In the genomic region with DNA sequence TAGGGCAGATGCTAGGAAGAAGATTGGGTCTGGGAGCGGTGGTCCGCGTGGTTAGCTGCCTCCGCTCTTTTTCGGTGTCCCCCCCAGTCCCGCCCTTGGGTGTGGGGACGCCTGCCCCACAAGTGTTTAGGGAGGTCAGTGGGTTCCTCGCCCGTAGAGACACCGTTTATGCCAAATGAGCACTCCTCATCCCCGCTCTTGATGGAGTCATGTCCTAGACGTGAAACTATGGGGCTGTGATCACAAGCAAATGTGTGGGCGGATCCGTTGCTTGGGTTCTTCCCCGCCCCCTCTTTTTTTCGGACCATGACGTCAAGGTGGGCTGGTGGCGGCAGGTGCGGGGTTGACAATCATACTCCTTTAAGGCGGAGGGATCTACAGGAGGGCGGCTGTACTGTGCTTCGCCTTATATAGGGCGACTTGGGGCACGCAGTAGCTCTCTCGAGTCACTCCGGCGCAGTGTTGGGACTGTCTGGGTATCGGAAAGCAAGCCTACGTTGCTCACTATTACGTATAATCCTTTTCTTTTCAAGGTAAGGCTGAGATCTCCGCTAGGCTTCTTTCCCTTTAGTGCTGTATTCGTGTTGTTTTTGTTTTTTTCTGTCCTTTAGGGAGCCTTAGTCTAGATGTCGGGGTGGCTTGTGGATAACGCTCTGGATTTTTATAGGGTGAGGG, we compare ENCODE assay signal across 1 cellular context.
TF ChIP-seq lines count a peak whose summit lies in the region.

Gene HSP90AB1 (plus strand): TSS at position 439 of the 675 bp plus-strand sequence. CDS start 1,529 bp downstream, outside the sequence.

TF ChIP-seq in HEK293, 187 proteins besides CTCF, POLR2A, EP300 and RAD21 (continued from another document and continues in another):
- TF ChIP-seq ZNF776 (tag by site-specific recombination; IDR thresholded peaks at IDR 0.05; ENCODE audit: borderline replicate concordance), result no peak
- TF ChIP-seq ZNF423 (tag by site-specific recombination; IDR thresholded peaks at IDR 0.05), result no peak
- TF ChIP-seq KLF1 (tag by site-specific recombination; IDR thresholded peaks at IDR 0.05), result peak; percentile 52
- peak; percentile 48; the same call in 1 of the 2 replicates for TF ChIP-seq ZSCAN4 (tag by site-specific recombination; IDR thresholded peaks at IDR 0.05)
- peak; percentile 94 for TF ChIP-seq ZBTB21 (tag by site-specific recombination; IDR thresholded peaks at IDR 0.05)
- TF ChIP-seq ZNF433 (tag by site-specific recombination; IDR thresholded peaks at IDR 0.05; ENCODE audit: low read depth), result no peak
- peak; percentile 96 for TF ChIP-seq ATF2 (tag by site-specific recombination; IDR thresholded peaks at IDR 0.05; ENCODE audit: low read depth)
- no peak for TF ChIP-seq ZNF580 (tag by site-specific recombination; IDR thresholded peaks at IDR 0.05)
- TF ChIP-seq ZNF138 (tag by site-specific recombination; IDR thresholded peaks at IDR 0.05; ENCODE audit: borderline replicate concordance), result no peak
- TF ChIP-seq KLF7 (tag by site-specific recombination; IDR thresholded peaks at IDR 0.05; ENCODE audit: borderline replicate concordance), result peak; percentile 78; the same call in 1 of the 2 replicates
- peak; percentile 64; the same call in 1 of the 2 replicates for TF ChIP-seq ZNF24 (tag by site-specific recombination; IDR thresholded peaks at IDR 0.05)
- TF ChIP-seq, protein P1, sequence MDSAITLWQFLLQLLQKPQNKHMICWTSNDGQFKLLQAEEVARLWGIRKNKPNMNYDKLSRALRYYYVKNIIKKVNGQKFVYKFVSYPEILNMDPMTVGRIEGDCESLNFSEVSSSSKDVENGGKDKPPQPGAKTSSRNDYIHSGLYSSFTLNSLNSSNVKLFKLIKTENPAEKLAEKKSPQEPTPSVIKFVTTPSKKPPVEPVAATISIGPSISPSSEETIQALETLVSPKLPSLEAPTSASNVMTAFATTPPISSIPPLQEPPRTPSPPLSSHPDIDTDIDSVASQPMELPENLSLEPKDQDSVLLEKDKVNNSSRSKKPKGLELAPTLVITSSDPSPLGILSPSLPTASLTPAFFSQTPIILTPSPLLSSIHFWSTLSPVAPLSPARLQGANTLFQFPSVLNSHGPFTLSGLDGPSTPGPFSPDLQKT (IDR thresholded peaks at IDR 0.05; ENCODE audit: borderline replicate concordance, low read depth, low read length), result no peak
- peak; percentile 60; the same call in 1 of the 2 replicates for TF ChIP-seq ZNF610 (tag by site-specific recombination; IDR thresholded peaks at IDR 0.05; ENCODE audit: borderline replicate concordance)
- TF ChIP-seq ZNF266 (tag by site-specific recombination; IDR thresholded peaks at IDR 0.05; ENCODE audit: low read depth), result no peak
- peak; percentile 84 for TF ChIP-seq ZFP37 (tag by site-specific recombination; IDR thresholded peaks at IDR 0.05)
- peak; percentile 49; the same call in 1 of the 2 replicates for TF ChIP-seq ZIC2 (tag by site-specific recombination; IDR thresholded peaks at IDR 0.05)
- TF ChIP-seq SP2 (tag by site-specific recombination; IDR thresholded peaks at IDR 0.05), result peak; percentile 70
- TF ChIP-seq ZNF174 (tag by site-specific recombination; IDR thresholded peaks at IDR 0.05), result no peak
- no peak; the same call in 1 of the 2 replicates for TF ChIP-seq ZNF792 (tag by site-specific recombination; IDR thresholded peaks at IDR 0.05)
- TF ChIP-seq ZNF510 (tag by site-specific recombination; IDR thresholded peaks at IDR 0.05; ENCODE audit: insufficient replicate concordance), result no peak
- no peak for TF ChIP-seq ZNF214 (tag by site-specific recombination; IDR thresholded peaks at IDR 0.05; ENCODE audit: borderline replicate concordance)
- TF ChIP-seq ZNF335 (tag by site-specific recombination; conservative IDR thresholded peaks at IDR 0.05), result peak; percentile 72; the same call in 1 of the 2 replicates
- no peak for TF ChIP-seq HIC1 (tag by site-specific recombination; IDR thresholded peaks at IDR 0.05)
- TF ChIP-seq MZF1 (tag by site-specific recombination; IDR thresholded peaks at IDR 0.05; ENCODE audit: borderline replicate concordance), result no peak
- no peak for TF ChIP-seq ZNF521 (tag by site-specific recombination; IDR thresholded peaks at IDR 0.05)
- no peak for TF ChIP-seq ZNF426 (tag by site-specific recombination; IDR thresholded peaks at IDR 0.05)
- no peak for TF ChIP-seq ZNF140 (tag by site-specific recombination; IDR thresholded peaks at IDR 0.05)
- TF ChIP-seq ZNF37A (tag by site-specific recombination; IDR thresholded peaks at IDR 0.05), result no peak
- TF ChIP-seq ZNF701 (tag by site-specific recombination; IDR thresholded peaks at IDR 0.05), result no peak
- no peak; the same call in 1 of the 2 replicates for TF ChIP-seq ZXDB (tag by site-specific recombination; IDR thresholded peaks at IDR 0.05)
- TF ChIP-seq, protein P2, sequence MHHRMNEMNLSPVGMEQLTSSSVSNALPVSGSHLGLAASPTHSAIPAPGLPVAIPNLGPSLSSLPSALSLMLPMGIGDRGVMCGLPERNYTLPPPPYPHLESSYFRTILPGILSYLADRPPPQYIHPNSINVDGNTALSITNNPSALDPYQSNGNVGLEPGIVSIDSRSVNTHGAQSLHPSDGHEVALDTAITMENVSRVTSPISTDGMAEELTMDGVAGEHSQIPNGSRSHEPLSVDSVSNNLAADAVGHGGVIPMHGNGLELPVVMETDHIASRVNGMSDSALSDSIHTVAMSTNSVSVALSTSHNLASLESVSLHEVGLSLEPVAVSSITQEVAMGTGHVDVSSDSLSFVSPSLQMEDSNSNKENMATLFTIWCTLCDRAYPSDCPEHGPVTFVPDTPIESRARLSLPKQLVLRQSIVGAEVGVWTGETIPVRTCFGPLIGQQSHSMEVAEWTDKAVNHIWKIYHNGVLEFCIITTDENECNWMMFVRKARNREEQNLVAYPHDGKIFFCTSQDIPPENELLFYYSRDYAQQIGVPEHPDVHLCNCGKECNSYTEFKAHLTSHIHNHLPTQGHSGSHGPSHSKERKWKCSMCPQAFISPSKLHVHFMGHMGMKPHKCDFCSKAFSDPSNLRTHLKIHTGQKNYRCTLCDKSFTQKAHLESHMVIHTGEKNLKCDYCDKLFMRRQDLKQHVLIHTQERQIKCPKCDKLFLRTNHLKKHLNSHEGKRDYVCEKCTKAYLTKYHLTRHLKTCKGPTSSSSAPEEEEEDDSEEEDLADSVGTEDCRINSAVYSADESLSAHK (tag by site-specific recombination; IDR thresholded peaks at IDR 0.05), result peak; percentile 89
- no peak for TF ChIP-seq ZNF561 (tag by site-specific recombination; IDR thresholded peaks at IDR 0.05; ENCODE audit: borderline replicate concordance)
- TF ChIP-seq ZNF350 (tag by site-specific recombination; IDR thresholded peaks at IDR 0.05), result no peak
- TF ChIP-seq ZSCAN5A (tag by site-specific recombination; IDR thresholded peaks at IDR 0.05), result no peak
- TF ChIP-seq ZNF473 (tag by site-specific recombination; IDR thresholded peaks at IDR 0.05), result no peak
- TF ChIP-seq ZNF664 (tag by site-specific recombination; IDR thresholded peaks at IDR 0.05), result peak; percentile 24; the same call in 1 of the 2 replicates
- TF ChIP-seq ZNF76 (tag by site-specific recombination; IDR thresholded peaks at IDR 0.05; ENCODE audit: borderline replicate concordance, low read depth), result no peak; the same call in none of the 2 replicates
- TF ChIP-seq, protein P3, sequence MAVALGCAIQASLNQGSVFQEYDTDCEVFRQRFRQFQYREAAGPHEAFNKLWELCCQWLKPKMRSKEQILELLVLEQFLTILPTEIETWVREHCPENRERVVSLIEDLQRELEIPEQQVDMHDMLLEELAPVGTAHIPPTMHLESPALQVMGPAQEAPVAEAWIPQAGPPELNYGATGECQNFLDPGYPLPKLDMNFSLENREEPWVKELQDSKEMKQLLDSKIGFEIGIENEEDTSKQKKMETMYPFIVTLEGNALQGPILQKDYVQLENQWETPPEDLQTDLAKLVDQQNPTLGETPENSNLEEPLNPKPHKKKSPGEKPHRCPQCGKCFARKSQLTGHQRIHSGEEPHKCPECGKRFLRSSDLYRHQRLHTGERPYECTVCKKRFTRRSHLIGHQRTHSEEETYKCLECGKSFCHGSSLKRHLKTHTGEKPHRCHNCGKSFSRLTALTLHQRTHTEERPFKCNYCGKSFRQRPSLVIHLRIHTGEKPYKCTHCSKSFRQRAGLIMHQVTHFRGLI (tag by site-specific recombination; IDR thresholded peaks at IDR 0.05), result no peak
- no peak for TF ChIP-seq ZNF658 (tag by site-specific recombination; IDR thresholded peaks at IDR 0.05)
- TF ChIP-seq, protein P4, sequence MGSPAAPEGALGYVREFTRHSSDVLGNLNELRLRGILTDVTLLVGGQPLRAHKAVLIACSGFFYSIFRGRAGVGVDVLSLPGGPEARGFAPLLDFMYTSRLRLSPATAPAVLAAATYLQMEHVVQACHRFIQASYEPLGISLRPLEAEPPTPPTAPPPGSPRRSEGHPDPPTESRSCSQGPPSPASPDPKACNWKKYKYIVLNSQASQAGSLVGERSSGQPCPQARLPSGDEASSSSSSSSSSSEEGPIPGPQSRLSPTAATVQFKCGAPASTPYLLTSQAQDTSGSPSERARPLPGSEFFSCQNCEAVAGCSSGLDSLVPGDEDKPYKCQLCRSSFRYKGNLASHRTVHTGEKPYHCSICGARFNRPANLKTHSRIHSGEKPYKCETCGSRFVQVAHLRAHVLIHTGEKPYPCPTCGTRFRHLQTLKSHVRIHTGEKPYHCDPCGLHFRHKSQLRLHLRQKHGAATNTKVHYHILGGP (tag by site-specific recombination; IDR thresholded peaks at IDR 0.05), result no peak
- TF ChIP-seq ZNF624 (tag by site-specific recombination; IDR thresholded peaks at IDR 0.05), result peak; percentile 80; the same call in 1 of the 2 replicates
- no peak; the same call in 1 of the 2 replicates for TF ChIP-seq TCF7L2 (IDR thresholded peaks at IDR 0.05; ENCODE audit: borderline replicate concordance, low read depth, low read length)
- no peak for TF ChIP-seq MYNN (tag by site-specific recombination; IDR thresholded peaks at IDR 0.05; ENCODE audit: borderline replicate concordance)
- TF ChIP-seq EGR2 (tag by site-specific recombination; IDR thresholded peaks at IDR 0.05; ENCODE audit: low read depth), result peak; percentile 12
- TF ChIP-seq HOXC10 (CRISPR knock-in tag; IDR thresholded peaks at IDR 0.05), result no peak
- peak; percentile 70 for TF ChIP-seq ZNF660 (tag by site-specific recombination; IDR thresholded peaks at IDR 0.05)
- TF ChIP-seq, protein P5, sequence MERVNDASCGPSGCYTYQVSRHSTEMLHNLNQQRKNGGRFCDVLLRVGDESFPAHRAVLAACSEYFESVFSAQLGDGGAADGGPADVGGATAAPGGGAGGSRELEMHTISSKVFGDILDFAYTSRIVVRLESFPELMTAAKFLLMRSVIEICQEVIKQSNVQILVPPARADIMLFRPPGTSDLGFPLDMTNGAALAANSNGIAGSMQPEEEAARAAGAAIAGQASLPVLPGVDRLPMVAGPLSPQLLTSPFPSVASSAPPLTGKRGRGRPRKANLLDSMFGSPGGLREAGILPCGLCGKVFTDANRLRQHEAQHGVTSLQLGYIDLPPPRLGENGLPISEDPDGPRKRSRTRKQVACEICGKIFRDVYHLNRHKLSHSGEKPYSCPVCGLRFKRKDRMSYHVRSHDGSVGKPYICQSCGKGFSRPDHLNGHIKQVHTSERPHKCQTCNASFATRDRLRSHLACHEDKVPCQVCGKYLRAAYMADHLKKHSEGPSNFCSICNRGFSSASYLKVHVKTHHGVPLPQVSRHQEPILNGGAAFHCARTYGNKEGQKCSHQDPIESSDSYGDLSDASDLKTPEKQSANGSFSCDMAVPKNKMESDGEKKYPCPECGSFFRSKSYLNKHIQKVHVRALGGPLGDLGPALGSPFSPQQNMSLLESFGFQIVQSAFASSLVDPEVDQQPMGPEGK (tag by site-specific recombination; IDR thresholded peaks at IDR 0.05), result no peak; the same call in none of the 2 replicates
- peak; percentile 23 for TF ChIP-seq ZBTB7A (tag by site-specific recombination; IDR thresholded peaks at IDR 0.05; ENCODE audit: low read depth)
